In the genomic region with DNA sequence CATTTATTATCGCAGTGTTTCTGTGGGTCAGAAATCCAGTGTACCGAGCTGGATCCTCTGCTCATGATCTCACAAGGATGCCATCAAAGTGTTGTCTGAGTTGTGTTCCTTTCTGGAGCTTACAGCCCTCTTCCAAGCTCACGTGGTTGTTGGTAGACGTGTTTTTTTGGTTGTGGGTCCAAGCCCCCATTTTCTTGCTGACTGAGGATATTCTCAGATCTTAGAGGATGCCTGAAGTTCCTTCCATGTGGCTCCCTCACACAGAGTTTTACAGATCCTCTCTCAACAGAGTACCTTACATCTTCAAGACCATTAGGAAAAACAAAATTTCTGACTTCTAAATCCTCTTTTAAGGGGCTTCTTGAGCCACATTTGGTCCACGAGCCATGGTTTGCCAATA, we compare ENCODE assay signal across 8 cellular contexts.
"Had no signal": no experiment of that assay in that cellular context is flagged by ENCODE, and none has a peak within 500 bp of the region (broad histone marks: within the 10 kb centered on the region; RNA-seq: fewer than 3 reads in every experiment).

No MANE protein-coding gene starts in this region.

- DNase-seq: GDM1, GF-D8 had no signal

- FAIRE-seq: G401.6, GM12878, GM12891, GM12892, GM18507, GM19239 had no signal

- ATAC-seq: GM12878 had no signal

- H3K4me3 ChIP-seq: GM12878 had no signal
